In genomic region chr12:102921240-102921639, GRCh38 we compare ENCODE assay signal across 9 cellular contexts. TPM values are rescaled to one million over a fixed set of nuclear protein-coding genes. Genes with fewer than 3 reads are reported as not detected.
"Had no signal": no experiment of that assay in that cellular context is flagged by ENCODE, and none has a peak within 500 bp of the region (broad histone marks: within the 10 kb centered on the region; RNA-seq: fewer than 3 reads in every experiment).

No MANE protein-coding gene starts in this region.

- DNase-seq: H9, HCEC 1CT, KBM-7 had no signal

- FAIRE-seq: H1, H54, HTR-8/SVneo had no signal

- ATAC-seq: GM23338 had no signal

- H3K4me3 ChIP-seq: GM23338 had no signal

- H3K4me2 ChIP-seq: GM23338 had no signal

- H2AFZ ChIP-seq: GM23338 had no signal

RNA-seq across cellular contexts. Expression of gene PAH, which starts 4.2 kb away (rescaled TPM):
- total RNA-seq: HT-29 had no signal
- polyA plus RNA-seq: IgD-negative memory B cell had no signal

RNA-seq across cellular contexts. Expression of gene ASCL1, which starts 36.2 kb away (rescaled TPM):
- total RNA-seq: GM23338, H1, H9, HT-29 had no signal
- polyA plus RNA-seq: IgD-negative memory B cell had no signal
